In the genomic region with DNA sequence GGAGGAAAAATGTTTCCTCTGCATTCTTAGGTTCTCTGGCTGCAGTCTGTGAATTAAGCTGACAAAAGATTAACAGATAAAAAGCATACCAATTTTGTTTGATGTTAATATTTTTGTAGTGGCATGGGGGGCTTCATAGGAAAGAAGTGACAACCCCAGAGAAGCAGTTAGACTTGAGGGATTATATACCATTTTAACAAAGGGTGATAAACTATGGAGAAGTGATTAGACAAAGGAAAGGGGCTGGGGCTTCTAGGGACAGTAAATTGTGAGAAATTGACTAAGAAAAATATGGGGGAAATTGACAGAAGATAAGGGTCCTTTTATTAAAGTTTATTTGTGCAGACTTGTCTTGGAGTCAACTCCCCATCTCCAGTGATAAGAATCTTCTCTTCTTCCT, we compare ENCODE assay signal across 21 cellular contexts. TPM values are rescaled to one million over a fixed set of nuclear protein-coding genes. Genes with fewer than 3 reads are reported as not detected.
DNase-seq lines count a peak whose midpoint lies in the region; ATAC-seq and TF ChIP-seq lines count a peak whose summit lies in the region.
"Had no signal": no experiment of that assay in that cellular context is flagged by ENCODE, and none has a peak within 500 bp of the region (broad histone marks: within the 10 kb centered on the region; RNA-seq: fewer than 3 reads in every experiment).

No MANE protein-coding gene starts in this region.

- no peak overlapping the region for H3K14ac ChIP-seq in mesenchymal stem cell (ENCODE audit: low read length in 2 of 2)

- no peak for TF ChIP-seq POLR2A in transverse colon (IDR thresholded peaks at IDR 0.05)

- H3K36me3 ChIP-seq in RWPE2 (ENCODE audit: low read depth) (peaks cover 47% of the 10 kb centered on the region), mesenchymal stem cell (ENCODE audit: control insufficient read depth in 1 of 2, insufficient read depth in 2 of 2, low read depth in 1 of 2, low read length in 2 of 2) (peaks cover 3% of the 10 kb centered on the region in 2 experiments), transverse colon (no peaks in the 10 kb centered on the region)
- H3K36me3 ChIP-seq: BE2C; BLaER1 treated with 17β-estradiol and CSF1 and Interleukin-3, amounts not matched to agents 10 nM and 100 nM had no signal

- no peak overlapping the region for H4K8ac ChIP-seq in mesenchymal stem cell (ENCODE audit: low read length)

- H3K9ac ChIP-seq in mesenchymal stem cell (ENCODE audit: low read length), result no peak overlapping the region
- H3K9ac ChIP-seq: BLaER1 treated with 17β-estradiol and CSF1 and Interleukin-3, amounts not matched to agents 10 nM and 100 nM; GM23248 had no signal

- H4K91ac ChIP-seq in mesenchymal stem cell (ENCODE audit: low read length), result no peak overlapping the region

- peaks cover 24% of the 10 kb centered on the region for H3K4me1 ChIP-seq in RWPE2 (ENCODE audit: insufficient read depth, poor library complexity, severe bottlenecking)
- H3K4me1 ChIP-seq in mesenchymal stem cell (ENCODE audit: control insufficient read depth, insufficient read depth, low read depth, low read length), result peaks cover 20% of the 10 kb centered on the region
- H3K4me1 ChIP-seq in transverse colon, result peaks cover 8 to 71% (median 29%) of the 10 kb centered on the region in 4 donors
- H3K4me1 ChIP-seq: BE2C had no signal

- no peaks in the 10 kb centered on the region for H3K27me3 ChIP-seq in RWPE2 (ENCODE audit: insufficient read depth, poor library complexity, severe bottlenecking)
- H3K27me3 ChIP-seq in mesenchymal stem cell (ENCODE audit: control insufficient read depth in 1 of 2, insufficient read depth in 1 of 2, low read length in 2 of 2), result no peaks in the 10 kb centered on the region
- no peaks in the 10 kb centered on the region for H3K27me3 ChIP-seq in transverse colon
- H3K27me3 ChIP-seq: BE2C; BLaER1 treated with 17β-estradiol and CSF1 and Interleukin-3, amounts not matched to agents 10 nM and 100 nM had no signal

- H3K27ac ChIP-seq in RWPE2 (ENCODE audit: poor library complexity, severe bottlenecking) (peak overlapping the region; percentile 88), mesenchymal stem cell (ENCODE audit: low read length, poor library complexity, severe bottlenecking) (no peak overlapping the region), transverse colon (peak overlapping the region in 3 of 4 donors; percentile 51 to 75 (median 57))
- H3K27ac ChIP-seq: BLaER1 treated with 17β-estradiol and CSF1 and Interleukin-3, amounts not matched to agents 10 nM and 100 nM; GM23248 had no signal

- DNase-seq in RWPE2 (ENCODE audit: low spot score) (no peak), mesenchymal stem cell (no peak), transverse colon (no peak), hypothalamus (lab: John Stamatoyannopoulos, UW) (no peak), AG20443 (ENCODE audit: low spot score) (no peak)
- DNase-seq: AML-193; BE2C; CD4-positive, alpha-beta T cell; CD8-positive, alpha-beta memory T cell; DMS 273 treated with DMSO at 0.1 percent for 48 hours; DMS79; EL; GDM1; GM23248; H7; HCEC 1CT had no signal

- TF ChIP-seq CTCF in RWPE2 (IDR thresholded peaks at IDR 0.05; ENCODE audit: poor library complexity, severe bottlenecking) (no peak), transverse colon (IDR thresholded peaks at IDR 0.05) (peak in 1 of 5 experiments; percentile 18)

- H2AFZ ChIP-seq in mesenchymal stem cell (ENCODE audit: low read depth, low read length), result no peak overlapping the region
- H2AFZ ChIP-seq: GM23248 had no signal

- H3K18ac ChIP-seq in mesenchymal stem cell (ENCODE audit: low read depth in 1 of 2, low read length in 2 of 2), result no peak overlapping the region

- no peak overlapping the region for H3K4me3 ChIP-seq in RWPE2 (ENCODE audit: severe bottlenecking)
- no peak overlapping the region for H3K4me3 ChIP-seq in mesenchymal stem cell (ENCODE audit: insufficient read depth in 1 of 2, low read depth in 1 of 2, low read length in 2 of 2)
- H3K4me3 ChIP-seq in transverse colon, result no peak overlapping the region
- H3K4me3 ChIP-seq: BLaER1 treated with 17β-estradiol and CSF1 and Interleukin-3, amounts not matched to agents 10 nM and 100 nM; GM12878; GM23248 had no signal

- no peak overlapping the region for H2BK15ac ChIP-seq in mesenchymal stem cell (ENCODE audit: low read depth, poor library complexity, severe bottlenecking)

- in situ Hi-C loops in transverse colon (cut with MboI; ENCODE audit: low pct_ligation_motif_present in 1 of 4, low pct_unique_long_range_greater_than_20kb in 1 of 4, low sequenced_read_pairs in 3 of 4), result loop anchor here in 2 of 4 donors (10.0 to 25.0 kb wide), 2 partner anchors 400 to 408 kb away; no protein-coding TSS in a partner anchor

- no peak overlapping the region for H2BK120ac ChIP-seq in mesenchymal stem cell (ENCODE audit: low read depth, low read length)

- H3K4me2 ChIP-seq in mesenchymal stem cell (ENCODE audit: low read length, poor library complexity, severe bottlenecking), result no peak overlapping the region

- intact Hi-C loops in transverse colon (cut with DNase I; ENCODE audit: low total_unique reads), result no loop called here

- no peak for TF ChIP-seq EP300 in transverse colon (IDR thresholded peaks at IDR 0.05; ENCODE audit: low read depth)

- H3K9me3 ChIP-seq in RWPE2 (ENCODE audit: severe bottlenecking), result peaks cover 2% of the 10 kb centered on the region
- no peaks in the 10 kb centered on the region for H3K9me3 ChIP-seq in mesenchymal stem cell (ENCODE audit: control insufficient read depth, low read length)
- H3K9me3 ChIP-seq in transverse colon, result no peaks in the 10 kb centered on the region
- H3K9me3 ChIP-seq: BE2C had no signal

- peak overlapping the region; percentile 76 for H2AK5ac ChIP-seq in mesenchymal stem cell (ENCODE audit: low read length, severe bottlenecking)

- H2BK5ac ChIP-seq in mesenchymal stem cell (ENCODE audit: low read depth, low read length, poor library complexity, severe bottlenecking), result no peak overlapping the region

- H3K23ac ChIP-seq in mesenchymal stem cell (ENCODE audit: low read length in 2 of 2), result no peak overlapping the region

- H3K4ac ChIP-seq in mesenchymal stem cell (ENCODE audit: low read depth in 1 of 2, low read length in 2 of 2), result no peak overlapping the region

- no peak for ATAC-seq in RWPE2 (ENCODE audit: low read depth)
- no peak for ATAC-seq in HG02623 (IDR thresholded peaks at IDR 0.05; ENCODE audit: unreplicated experiment)
- ATAC-seq: GM12878 had no signal

- no peak overlapping the region for H2BK12ac ChIP-seq in mesenchymal stem cell (ENCODE audit: low read length in 2 of 2)

- H3K79me1 ChIP-seq in mesenchymal stem cell (replicated peaks; ENCODE audit: low read length, poor library complexity, severe bottlenecking), result peaks cover 22% of the 10 kb centered on the region

RNA-seq across cellular contexts. Expression of a gene that starts 55.7 kb away (rescaled TPM):
- polyA plus RNA-seq in mesenchymal stem cell (2013, experiment 1 of 2), result 0.11 TPM
- 0.05 TPM for polyA plus RNA-seq in mesenchymal stem cell (2013, experiment 2 of 2)
- under 1 TPM in 2 of 4 donors, not detected in 2; 0.55 to 0.95 TPM for total RNA-seq in transverse colon
- total RNA-seq: A172; CD4-positive, alpha-beta T cell; CD8-positive, alpha-beta memory T cell; GM12878; GM23248 had no signal
- polyA plus RNA-seq: CD14-positive monocyte; CD8-positive, alpha-beta memory T cell had no signal
